ENCODE assay signal across 10 cellular contexts in the genomic region with DNA sequence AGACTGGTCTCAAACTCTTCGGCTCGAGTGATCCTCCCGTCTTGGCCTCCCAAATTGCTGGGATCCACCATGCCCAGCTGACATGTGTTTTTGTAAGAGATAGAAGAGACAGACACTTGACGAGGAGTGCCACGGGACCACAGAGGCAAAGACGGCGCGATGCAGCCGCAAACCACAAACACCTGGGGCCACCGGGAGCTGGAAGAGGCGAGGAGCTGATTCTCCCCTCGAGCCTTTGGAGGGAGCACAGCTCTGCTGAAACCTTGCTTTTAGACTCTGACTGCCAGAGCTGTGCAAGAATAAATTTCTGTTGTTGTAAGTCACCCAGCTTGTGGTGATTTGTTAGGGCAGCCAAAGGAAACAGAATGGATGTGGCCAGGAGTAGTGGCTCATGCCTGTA. TPM values are rescaled to one million over a fixed set of nuclear protein-coding genes. Genes with fewer than 3 reads are reported as not detected.
DNase-seq lines count a peak whose midpoint lies in the region; ATAC-seq and TF ChIP-seq lines count a peak whose summit lies in the region.
"Had no signal": no experiment of that assay in that cellular context is flagged by ENCODE, and none has a peak within 500 bp of the region (broad histone marks: within the 10 kb centered on the region; RNA-seq: fewer than 3 reads in every experiment).

No MANE protein-coding gene starts in this region.

- no peak overlapping the region for H2AK5ac ChIP-seq in H9 (ENCODE audit: insufficient read length, low read length)

- CTCF ChIA-PET in activated CD4-positive, alpha-beta T cell treated with anti-CD3 and anti-CD28 coated beads for 36 hours (lab: Charles Lee): interaction anchor here (0.7 kb wide), 1 partner anchor 109 kb away, joined by 3 read pairs; no protein-coding TSS in a partner anchor

- H3K36me3 ChIP-seq in MM.1S (replicated peaks; ENCODE audit: insufficient read depth, low read length): no peaks in the 10 kb centered on the region

- H3K27ac Mint-ChIP-seq in H9: peak overlapping the region in 2 of 3 experiments; percentile 21 to 48; a peak in 2 of 7 replicates
- no peak overlapping the region for H3K27ac Mint-ChIP-seq in activated CD4-positive, alpha-beta T cell treated with anti-CD3 and anti-CD28 coated beads for 36 hours
- H3K27ac Mint-ChIP-seq: CD4-positive, CD25-positive, alpha-beta regulatory T cell had no signal

- TF ChIP-seq CTCF in H9 (conservative IDR thresholded peaks at IDR 0.05) (no peak), MM.1S (IDR thresholded peaks at IDR 0.05; ENCODE audit: low read length) (no peak)

- no peaks in the 10 kb centered on the region for H3K23me2 ChIP-seq in H9 (ENCODE audit: insufficient read length, low read depth, low read length, poor library complexity, severe bottlenecking)

- H3K23ac ChIP-seq in H9 (ENCODE audit: insufficient read length, low read depth, low read length): no peak overlapping the region

- no peak overlapping the region for H2BK12ac ChIP-seq in H9 (ENCODE audit: insufficient read length, low read depth, low read length)

- H4K5ac ChIP-seq in H9 (ENCODE audit: insufficient read length, low read depth, low read length): no peak overlapping the region

- no peak for ATAC-seq in HG02610 (IDR thresholded peaks at IDR 0.05; ENCODE audit: unreplicated experiment)
- no peak for ATAC-seq in activated CD4-positive, alpha-beta T cell treated with anti-CD3 and anti-CD28 coated beads for 36 hours

- no peak overlapping the region for H2BK120ac ChIP-seq in H9 (ENCODE audit: low read depth, low read length, poor library complexity, severe bottlenecking)

- DNase-seq in H9 (no peak), MM.1S (peak; percentile 66), RPMI8226 (peak; percentile 85), AG20443 (ENCODE audit: low spot score) (no peak)
- DNase-seq in activated CD4-positive, alpha-beta T cell treated with anti-CD3 and anti-CD28 coated beads for 36 hours: no peak
- DNase-seq: CD4-positive, CD25-positive, alpha-beta regulatory T cell; DMS53; GM23248 had no signal

- no peaks in the 10 kb centered on the region for H3K9me2 ChIP-seq in MM.1S (replicated peaks; ENCODE audit: insufficient read depth, low read length)

- H4K91ac ChIP-seq in H9 (ENCODE audit: insufficient read length, low read depth, low read length): no peak overlapping the region

- H3K36me3 Mint-ChIP-seq in H9 (ENCODE audit: insufficient read depth in 1 of 3, low read depth in 3 of 3): peaks cover 0 to 9% (median 0%) of the 10 kb centered on the region in 3 experiments; a peak in 3 of 7 replicates
- no peaks in the 10 kb centered on the region for H3K36me3 Mint-ChIP-seq in activated CD4-positive, alpha-beta T cell treated with anti-CD3 and anti-CD28 coated beads for 36 hours (ENCODE audit: low read depth)
- H3K36me3 Mint-ChIP-seq: CD4-positive, CD25-positive, alpha-beta regulatory T cell had no signal

- no CpG with 5 or more reads among the region's 12 CpGs for WGBS in H9 (ENCODE audit: extremely low coverage, insufficient read length, low lambda C conversion rate)

- no peak overlapping the region for H3K56ac ChIP-seq in H9 (ENCODE audit: insufficient read length, low read depth, low read length)

- no peaks in the 10 kb centered on the region for H3K79me1 ChIP-seq in H9 (ENCODE audit: insufficient read depth, low read depth, low read length, poor library complexity, severe bottlenecking)

- no peaks in the 10 kb centered on the region for H3K9me3 ChIP-seq in H9 (ENCODE audit: control insufficient read depth, low read depth, low read length)
- H3K9me3 ChIP-seq in MM.1S (replicated peaks; ENCODE audit: insufficient read depth, low read length): no peaks in the 10 kb centered on the region
- H3K9me3 ChIP-seq: A549 had no signal

- peaks cover 20 to 25% of the 10 kb centered on the region in 2 experiments for H3K4me1 Mint-ChIP-seq in H9
- no peaks in the 10 kb centered on the region for H3K4me1 Mint-ChIP-seq in activated CD4-positive, alpha-beta T cell treated with anti-CD3 and anti-CD28 coated beads for 36 hours
- H3K4me1 Mint-ChIP-seq: CD4-positive, CD25-positive, alpha-beta regulatory T cell had no signal

- H2BK5ac ChIP-seq in H9 (ENCODE audit: insufficient read length, low read length): no peak overlapping the region

- H3K4me2 ChIP-seq in H9 (ENCODE audit: insufficient read depth, insufficient read length, low read length) (no peak overlapping the region), MM.1S (ENCODE audit: low read depth, low read length) (no peak overlapping the region)
- H3K4me2 ChIP-seq: A549 had no signal

- no peak overlapping the region for H3K14ac ChIP-seq in H9 (ENCODE audit: insufficient read depth, low read length)

- no peak overlapping the region for H3K4me3 Mint-ChIP-seq in H9
- H3K4me3 Mint-ChIP-seq in activated CD4-positive, alpha-beta T cell treated with anti-CD3 and anti-CD28 coated beads for 36 hours: no peak overlapping the region
- H3K4me3 Mint-ChIP-seq: CD4-positive, CD25-positive, alpha-beta regulatory T cell had no signal

- no peaks in the 10 kb centered on the region for H4K20me1 ChIP-seq in H9 (ENCODE audit: control insufficient read depth, insufficient read depth, insufficient read length)
- no peaks in the 10 kb centered on the region for H4K20me1 ChIP-seq in MM.1S (ENCODE audit: insufficient read depth, low read length)

- H3K79me2 ChIP-seq in H9 (ENCODE audit: insufficient read depth, low read length) (no peaks in the 10 kb centered on the region), MM.1S (ENCODE audit: low read length) (no peaks in the 10 kb centered on the region)

- no peak overlapping the region for H3K9ac ChIP-seq in H9 (ENCODE audit: extremely low read depth, insufficient read length, low read length)
- no peak overlapping the region for H3K9ac ChIP-seq in MM.1S (ENCODE audit: low read length)
- H3K9ac ChIP-seq: GM23248 had no signal

- H2BK15ac ChIP-seq in H9 (ENCODE audit: low read depth, low read length): no peak overlapping the region

- H3K27me3 ChIP-seq in H9 (ENCODE audit: insufficient read depth, low read length) (no peaks in the 10 kb centered on the region), MM.1S (replicated peaks; ENCODE audit: insufficient read depth, low read length) (no peaks in the 10 kb centered on the region; the same call in 1 of the 2 replicates)

- H3K9me3 Mint-ChIP-seq in H9: no peaks in the 10 kb centered on the region
- H3K9me3 Mint-ChIP-seq in activated CD4-positive, alpha-beta T cell treated with anti-CD3 and anti-CD28 coated beads for 36 hours (ENCODE audit: low read depth): no peaks in the 10 kb centered on the region
- H3K9me3 Mint-ChIP-seq: CD4-positive, CD25-positive, alpha-beta regulatory T cell had no signal

- H3K4me1 ChIP-seq in H9 (ENCODE audit: insufficient read depth, low read length): peaks cover 7% of the 10 kb centered on the region; the same call in 1 of the 2 replicates
- no peaks in the 10 kb centered on the region for H3K4me1 ChIP-seq in MM.1S (ENCODE audit: low read length)
- H3K4me1 ChIP-seq: A549 had no signal

- H2AFZ ChIP-seq in H9 (ENCODE audit: low read length) (no peak overlapping the region), MM.1S (ENCODE audit: low read length) (no peak overlapping the region)
- H2AFZ ChIP-seq: GM23248 had no signal

- H3T11ph ChIP-seq in H9 (ENCODE audit: low read length): no peak overlapping the region

- no peaks in the 10 kb centered on the region; the same call in 1 of the 2 replicates for H3K27me3 Mint-ChIP-seq in H9 (ENCODE audit: low read depth)
- peaks cover 4% of the 10 kb centered on the region for H3K27me3 Mint-ChIP-seq in activated CD4-positive, alpha-beta T cell treated with anti-CD3 and anti-CD28 coated beads for 36 hours
- H3K27me3 Mint-ChIP-seq: CD4-positive, CD25-positive, alpha-beta regulatory T cell had no signal

- no peak overlapping the region for H3K18ac ChIP-seq in H9 (ENCODE audit: insufficient read length, low read depth, low read length)

- no peak overlapping the region for H3K4ac ChIP-seq in H9 (ENCODE audit: low read depth, low read length)

- intact Hi-C loops in activated CD4-positive, alpha-beta T cell treated with anti-CD3 and anti-CD28 coated beads for 36 hours (cut with DNase I, micrococcal nuclease): no loop called here

- H3F3A ChIP-seq in MM.1S (ENCODE audit: insufficient read depth, low read length): no peaks in the 10 kb centered on the region; the same call in 1 of the 2 replicates

- H3K27ac ChIP-seq in H9 (ENCODE audit: insufficient read length, low read depth, low read length) (no peak overlapping the region), MM.1S (ENCODE audit: low read length) (no peak overlapping the region)
- H3K27ac ChIP-seq: A549, GM23248 had no signal

- POLR2A ChIA-PET in activated CD4-positive, alpha-beta T cell treated with anti-CD3 and anti-CD28 coated beads for 36 hours (lab: Charles Lee): no interaction called here

- H4K8ac ChIP-seq in H9 (replicated peaks; ENCODE audit: insufficient read length, low read depth, low read length): no peak overlapping the region

- no peak overlapping the region for H3K4me3 ChIP-seq in MM.1S (ENCODE audit: low read length)
- H3K4me3 ChIP-seq: A549, GM23248 had no signal

- H2BK20ac ChIP-seq in H9 (ENCODE audit: low read depth, low read length, poor library complexity, severe bottlenecking): no peak overlapping the region

RNA-seq across cellular contexts. Expression of a gene that starts 46.9 kb away (rescaled TPM):
- 22.5 and 24.3 TPM in 2 replicates for total RNA-seq in H9 (2021)
- total RNA-seq in activated CD4-positive, alpha-beta T cell treated with anti-CD3 and anti-CD28 coated beads for 36 hours: not detected
- total RNA-seq: CD4-positive, CD25-positive, alpha-beta regulatory T cell had no signal

Comparison
In these comparisons a context has a peak if more than half of its experiments do, and no peak if none do; other contexts are left out.
1. DNase-seq: peak in MM.1S (single experiment) and RPMI8226 (single experiment); none in H9 (single experiment), activated CD4-positive, alpha-beta T cell treated with anti-CD3 and anti-CD28 coated beads for 36 hours (single experiment) and AG20443 (single experiment).
2. RNA of a gene that starts 46.9 kb away (total RNA-seq): 22.5 to 24.3 TPM in H9; not detected in activated CD4-positive, alpha-beta T cell treated with anti-CD3 and anti-CD28 coated beads for 36 hours; every median in the first group is over 10 times any median in the second.